Comparison of ENCODE assay signal across 21 cellular contexts in genomic region chr22:17882727-17883126, GRCh38.
"Had no signal": no experiment of that assay in that cellular context is flagged by ENCODE, and none has a peak within 500 bp of the region (broad histone marks: within the 10 kb centered on the region; RNA-seq: fewer than 3 reads in every experiment).

No MANE protein-coding gene starts in this region.

- H3K27ac ChIP-seq: neutrophil, pancreas, testis, upper lobe of left lung had no signal

- H3K27me3 ChIP-seq: dorsolateral prefrontal cortex, heart right ventricle, neutrophil, pancreas, right lobe of liver, testis, tibial nerve, upper lobe of left lung had no signal

- H3K27me3 Mint-ChIP-seq: memory B cell; naive B cell; natural killer cell treated with Interleukin-12 subunit alpha and Interleukin-12 subunit beta and Interleukin-15 and Interleukin-18, amount 100 ng/mL, for 72 hours had no signal

- H3K4me3 ChIP-seq: dorsolateral prefrontal cortex, heart right ventricle, lung, pancreas, right lobe of liver, testis, tibial nerve, upper lobe of left lung had no signal

- DNase-seq: dorsolateral prefrontal cortex; effector CD4-positive, alpha-beta T cell; heart right ventricle; hippocampal formation; left colon; naive B cell; pancreas; right lobe of liver; stimulated activated CD4-positive, alpha-beta T cell treated with anti-CD3 and anti-CD28 coated beads, Interleukin-2, amount 100 ng/mL, for 24 hours; stimulated activated CD4-positive, alpha-beta T cell treated with anti-CD3 and anti-CD28 coated beads, Interleukin-4, amount 100 ng/mL, for 24 hours; stimulated activated naive CD8-positive, alpha-beta T cell treated with anti-CD3 and anti-CD28 coated beads, Interleukin-15, Interleukin-2, amounts not matched to agents 100 U/mL and 50 U/mL, for 24 hours; substantia nigra; testis; upper lobe of left lung had no signal

- H3K4me3 Mint-ChIP-seq: memory B cell; natural killer cell treated with Interleukin-12 subunit alpha and Interleukin-12 subunit beta and Interleukin-15 and Interleukin-18, amount 100 ng/mL, for 72 hours; neural crest cell; stimulated activated effector memory CD8-positive, alpha-beta T cell treated with anti-CD3 and anti-CD28 coated beads, Interleukin-12 subunit alpha, Interleukin-12 subunit beta, amount 100 ng/mL, for 72 hours had no signal

- H3K36me3 ChIP-seq: neutrophil had no signal

- H3K9me3 Mint-ChIP-seq: memory B cell; naive B cell; natural killer cell treated with Interleukin-12 subunit alpha and Interleukin-12 subunit beta and Interleukin-15 and Interleukin-18, amount 100 ng/mL, for 72 hours; neural crest cell; stimulated activated effector memory CD8-positive, alpha-beta T cell treated with anti-CD3 and anti-CD28 coated beads, Interleukin-12 subunit alpha, Interleukin-12 subunit beta, amount 100 ng/mL, for 72 hours had no signal

- H3K9me3 ChIP-seq: heart right ventricle, neutrophil, pancreas, right lobe of liver, testis, tibial nerve, upper lobe of left lung had no signal

- ATAC-seq: natural killer cell treated with Interleukin-12 subunit alpha and Interleukin-12 subunit beta and Interleukin-15 and Interleukin-18, amount 100 ng/mL, for 72 hours; pancreas; stimulated activated effector memory CD8-positive, alpha-beta T cell treated with anti-CD3 and anti-CD28 coated beads, Interleukin-12 subunit alpha, Interleukin-12 subunit beta, amount 100 ng/mL, for 72 hours; stimulated activated naive CD8-positive, alpha-beta T cell treated with anti-CD3 and anti-CD28 coated beads, Interleukin-15, Interleukin-2, amounts not matched to agents 100 U/mL and 50 U/mL, for 24 hours had no signal

- H3K4me1 Mint-ChIP-seq: memory B cell; neural crest cell; stimulated activated effector memory CD8-positive, alpha-beta T cell treated with anti-CD3 and anti-CD28 coated beads, Interleukin-12 subunit alpha, Interleukin-12 subunit beta, amount 100 ng/mL, for 72 hours had no signal

- H3K36me3 Mint-ChIP-seq: natural killer cell treated with Interleukin-12 subunit alpha and Interleukin-12 subunit beta and Interleukin-15 and Interleukin-18, amount 100 ng/mL, for 72 hours had no signal

- H3K27ac Mint-ChIP-seq: memory B cell; stimulated activated effector memory CD8-positive, alpha-beta T cell treated with anti-CD3 and anti-CD28 coated beads, Interleukin-12 subunit alpha, Interleukin-12 subunit beta, amount 100 ng/mL, for 72 hours had no signal

- H3K4me1 ChIP-seq: pancreas, upper lobe of left lung had no signal
